ENCODE assay signal across 26 cellular contexts in the genomic region with DNA sequence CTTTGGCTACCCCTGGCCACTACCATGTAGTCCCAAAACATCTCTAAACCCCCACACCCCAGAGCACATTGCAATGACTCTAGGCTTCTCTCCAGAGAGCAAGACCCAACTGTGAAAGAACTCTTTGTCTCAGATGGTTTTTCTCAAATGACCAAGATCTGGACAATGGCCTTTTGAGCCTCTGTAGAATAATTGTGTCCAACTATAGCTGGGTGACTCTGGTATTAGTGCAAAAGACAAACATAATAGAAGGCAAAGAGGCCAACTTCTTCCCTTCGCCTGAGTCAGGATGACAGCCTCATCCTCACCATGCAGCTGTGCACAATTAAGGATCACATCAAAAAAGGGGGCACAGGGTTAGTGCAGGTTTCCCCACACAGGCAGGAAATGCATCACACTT.
DNase-seq lines count a peak whose midpoint lies in the region; ATAC-seq, FAIRE-seq and TF ChIP-seq lines count a peak whose summit lies in the region.
"Had no signal": no experiment of that assay in that cellular context is flagged by ENCODE, and none has a peak within 500 bp of the region (broad histone marks: within the 10 kb centered on the region; RNA-seq: fewer than 3 reads in every experiment).

No MANE protein-coding gene starts in this region.

- no peaks in the 10 kb centered on the region for H3K9me3 ChIP-seq in astrocyte (ENCODE audit: insufficient read depth, low read depth, low read length)

- no peaks in the 10 kb centered on the region for H3K79me2 ChIP-seq in astrocyte (ENCODE audit: insufficient read depth, low read length)
- H3K79me2 ChIP-seq: parathyroid adenoma had no signal

- H3K9me3 Mint-ChIP-seq in astrocyte (ENCODE audit: unreplicated experiment) = no peaks in the 10 kb centered on the region
- H3K9me3 Mint-ChIP-seq in activated CD8-positive, alpha-beta T cell treated with anti-CD3 and anti-CD28 coated beads for 36 hours = peaks cover 1% of the 10 kb centered on the region
- peaks cover 10% of the 10 kb centered on the region for H3K9me3 Mint-ChIP-seq in activated T-helper 17 cell treated with anti-CD3 and anti-CD28 coated beads, Interleukin-2, amount 50 U/mL, for 72 hours
- H3K9me3 Mint-ChIP-seq: activated B cell treated with CpG ODN at 0.5 μM for 24 hours had no signal

- no peak overlapping the region for H3K4me3 Mint-ChIP-seq in astrocyte (ENCODE audit: unreplicated experiment)
- H3K4me3 Mint-ChIP-seq in activated CD8-positive, alpha-beta T cell treated with anti-CD3 and anti-CD28 coated beads for 36 hours = no peak overlapping the region
- no peak overlapping the region for H3K4me3 Mint-ChIP-seq in activated T-helper 17 cell treated with anti-CD3 and anti-CD28 coated beads, Interleukin-2, amount 50 U/mL, for 72 hours
- H3K4me3 Mint-ChIP-seq: activated B cell treated with CpG ODN at 0.5 μM for 24 hours; activated naive CD8-positive, alpha-beta T cell treated with anti-CD3 and anti-CD28 coated beads, Interleukin-2, amount 50 U/mL, for 24 hours; memory B cell; naive thymus-derived CD4-positive, alpha-beta T cell had no signal

- H3K36me3 Mint-ChIP-seq in astrocyte (ENCODE audit: low read depth, unreplicated experiment) = no peaks in the 10 kb centered on the region
- H3K36me3 Mint-ChIP-seq in activated CD8-positive, alpha-beta T cell treated with anti-CD3 and anti-CD28 coated beads for 36 hours (ENCODE audit: low read depth) = no peaks in the 10 kb centered on the region
- no peaks in the 10 kb centered on the region for H3K36me3 Mint-ChIP-seq in activated T-helper 17 cell treated with anti-CD3 and anti-CD28 coated beads, Interleukin-2, amount 50 U/mL, for 72 hours (ENCODE audit: low read depth)
- H3K36me3 Mint-ChIP-seq: memory B cell had no signal

- H3K9ac ChIP-seq in astrocyte (ENCODE audit: low read length) = no peak overlapping the region
- H3K9ac ChIP-seq: parathyroid adenoma had no signal

- no peaks in the 10 kb centered on the region for H4K20me1 ChIP-seq in astrocyte (ENCODE audit: insufficient read depth, low read length)

- no peak for TF ChIP-seq CTCF in astrocyte (IDR thresholded peaks at IDR 0.05; ENCODE audit: insufficient read depth, low read depth, low read length)
- TF ChIP-seq CTCF in activated CD8-positive, alpha-beta T cell treated with anti-CD3 and anti-CD28 coated beads for 36 hours (IDR thresholded peaks at IDR 0.05) = no peak

- H2AFZ ChIP-seq in astrocyte (ENCODE audit: low read depth, low read length) = no peak overlapping the region
- H2AFZ ChIP-seq: parathyroid adenoma had no signal

- H3K4me1 ChIP-seq in astrocyte (ENCODE audit: insufficient read depth, low read length) = peaks cover 5% of the 10 kb centered on the region
- H3K4me1 ChIP-seq: parathyroid adenoma had no signal

- H3K4me1 Mint-ChIP-seq in astrocyte (ENCODE audit: low read depth, unreplicated experiment) = peaks cover 14% of the 10 kb centered on the region
- no peaks in the 10 kb centered on the region for H3K4me1 Mint-ChIP-seq in activated CD8-positive, alpha-beta T cell treated with anti-CD3 and anti-CD28 coated beads for 36 hours (ENCODE audit: low read depth)
- H3K4me1 Mint-ChIP-seq in activated T-helper 17 cell treated with anti-CD3 and anti-CD28 coated beads, Interleukin-2, amount 50 U/mL, for 72 hours = no peaks in the 10 kb centered on the region
- H3K4me1 Mint-ChIP-seq: activated B cell treated with CpG ODN at 0.5 μM for 24 hours; activated naive CD8-positive, alpha-beta T cell treated with anti-CD3 and anti-CD28 coated beads, Interleukin-2, amount 50 U/mL, for 24 hours; memory B cell; naive thymus-derived CD4-positive, alpha-beta T cell had no signal

- CTCF ChIA-PET in activated CD8-positive, alpha-beta T cell treated with anti-CD3 and anti-CD28 coated beads for 36 hours (lab: Charles Lee) = no interaction called here

- POLR2A ChIA-PET in activated CD8-positive, alpha-beta T cell treated with anti-CD3 and anti-CD28 coated beads for 36 hours (lab: Charles Lee) = no interaction called here

- H3K27ac Mint-ChIP-seq in astrocyte (ENCODE audit: unreplicated experiment) = no peak overlapping the region
- no peak overlapping the region for H3K27ac Mint-ChIP-seq in activated CD8-positive, alpha-beta T cell treated with anti-CD3 and anti-CD28 coated beads for 36 hours
- no peak overlapping the region for H3K27ac Mint-ChIP-seq in activated T-helper 17 cell treated with anti-CD3 and anti-CD28 coated beads, Interleukin-2, amount 50 U/mL, for 72 hours
- H3K27ac Mint-ChIP-seq: activated B cell treated with CpG ODN at 0.5 μM for 24 hours; activated naive CD8-positive, alpha-beta T cell treated with anti-CD3 and anti-CD28 coated beads, Interleukin-2, amount 50 U/mL, for 24 hours; memory B cell; naive thymus-derived CD4-positive, alpha-beta T cell had no signal

- H3K27ac ChIP-seq in astrocyte (ENCODE audit: low read depth, low read length) = no peak overlapping the region
- H3K27ac ChIP-seq: C4-2B, parathyroid adenoma had no signal

- DNase-seq in Daoy (ENCODE audit: low read depth) (peak; percentile 12), astrocyte (ENCODE audit: low read depth) (no peak), frontal cortex (ENCODE audit: low spot score in 2 of 2) (peak; percentile 21 to 24), pons (ENCODE audit: low spot score) (peak; percentile 100), cerebellar nuclear complex (lab: John Stamatoyannopoulos, UW) (no peak)
- no peak for DNase-seq in activated CD8-positive, alpha-beta T cell treated with anti-CD3 and anti-CD28 coated beads for 36 hours
- DNase-seq: activated B cell treated with CpG ODN at 0.5 μM for 24 hours; activated CD4-positive, alpha-beta T cell treated with anti-CD3 and anti-CD28 coated beads, Interleukin-2, amount 50 U/mL, for 48 hours; activated gamma-delta T cell; activated naive CD8-positive, alpha-beta T cell treated with anti-CD3 and anti-CD28 coated beads, Interleukin-2, amount 50 U/mL, for 24 hours; erythroblast; GDM1; kidney glomerular epithelial cell; MV-4-11; naive thymus-derived CD4-positive, alpha-beta T cell; NCI-H187; NCI-H774; T1000 had no signal

- peaks cover 8% of the 10 kb centered on the region for H3K27me3 Mint-ChIP-seq in astrocyte (ENCODE audit: low read depth, unreplicated experiment)
- no peaks in the 10 kb centered on the region for H3K27me3 Mint-ChIP-seq in activated CD8-positive, alpha-beta T cell treated with anti-CD3 and anti-CD28 coated beads for 36 hours
- peaks cover 3% of the 10 kb centered on the region for H3K27me3 Mint-ChIP-seq in activated T-helper 17 cell treated with anti-CD3 and anti-CD28 coated beads, Interleukin-2, amount 50 U/mL, for 72 hours
- H3K27me3 Mint-ChIP-seq: activated naive CD8-positive, alpha-beta T cell treated with anti-CD3 and anti-CD28 coated beads, Interleukin-2, amount 50 U/mL, for 24 hours had no signal

- no peak for FAIRE-seq in astrocyte (lab: Jason Lieb, UNC)
- peak; percentile 89 for FAIRE-seq in frontal cortex (lab: Jason Lieb, UNC)
- FAIRE-seq: bronchial epithelial cell, K562, urothelium cell line had no signal

- H3K27me3 ChIP-seq in astrocyte (ENCODE audit: insufficient read depth, low read length) = no peaks in the 10 kb centered on the region

- intact Hi-C loops in activated CD8-positive, alpha-beta T cell treated with anti-CD3 and anti-CD28 coated beads for 36 hours (cut with micrococcal nuclease) = no loop called here

- ATAC-seq in activated CD8-positive, alpha-beta T cell treated with anti-CD3 and anti-CD28 coated beads for 36 hours = no peak
- no peak for ATAC-seq in GM21825 (IDR thresholded peaks at IDR 0.05; ENCODE audit: unreplicated experiment)
- ATAC-seq in activated T-helper 17 cell treated with anti-CD3 and anti-CD28 coated beads, Interleukin-2, amount 50 U/mL, for 72 hours (replicated peaks) = no peak
- ATAC-seq: activated naive CD8-positive, alpha-beta T cell treated with anti-CD3 and anti-CD28 coated beads, Interleukin-2, amount 50 U/mL, for 24 hours; K562; naive thymus-derived CD4-positive, alpha-beta T cell had no signal

- peak overlapping the region; percentile 27 for H3K4me2 ChIP-seq in astrocyte (ENCODE audit: low read length)

- no peaks in the 10 kb centered on the region for H3K36me3 ChIP-seq in astrocyte (ENCODE audit: insufficient read depth, low read length)

- no peak overlapping the region for H3K4me3 ChIP-seq in astrocyte (ENCODE audit: insufficient read depth, low read depth, low read length)
- H3K4me3 ChIP-seq: K562 had no signal

Comparison
In these comparisons a context has a peak if more than half of its experiments do, and no peak if none do; other contexts are left out.
1. DNase-seq: peak in Daoy (single experiment), frontal cortex (2 of 2) and pons (single experiment); none in astrocyte (single experiment), activated CD8-positive, alpha-beta T cell treated with anti-CD3 and anti-CD28 coated beads for 36 hours (single experiment) and cerebellar nuclear complex (0 of 2).